Comparison of ENCODE assay signal across 8 cellular contexts in the genomic region with DNA sequence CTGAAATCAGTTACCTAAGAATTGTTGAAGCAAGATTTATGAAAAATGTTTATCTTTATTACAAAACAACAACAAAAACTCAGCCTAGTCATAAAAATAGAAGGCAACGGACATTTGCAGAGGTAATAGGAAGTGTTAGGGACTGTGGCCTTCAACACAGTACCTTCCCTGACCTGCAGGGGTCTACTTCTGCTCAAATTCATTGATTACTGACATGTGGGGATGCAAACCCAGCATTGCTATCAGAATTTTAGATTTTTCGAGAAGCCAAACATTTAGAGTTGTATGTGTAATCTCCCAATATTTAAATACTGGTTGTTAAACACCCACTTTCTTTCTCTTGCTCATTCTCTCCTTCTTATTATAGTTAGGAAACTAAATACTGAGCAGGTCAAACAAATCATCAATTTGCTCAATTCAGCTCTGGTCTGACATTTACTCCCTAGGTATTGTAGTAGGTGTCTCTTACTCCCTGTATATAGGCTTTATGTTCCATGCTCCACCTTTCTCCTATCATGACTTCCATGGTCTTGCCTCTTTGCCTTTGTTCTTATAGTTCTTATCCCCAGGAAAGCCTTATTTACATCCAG.
DNase-seq lines count a peak whose midpoint lies in the region; ATAC-seq, FAIRE-seq and TF ChIP-seq lines count a peak whose summit lies in the region.

No MANE protein-coding gene starts in this region.

- no peak overlapping the region for H3K4me3 ChIP-seq in OCI-LY1 (ENCODE audit: low read depth, low read length, poor library complexity, severe bottlenecking)
- no peak overlapping the region for H3K4me3 ChIP-seq in K562
- no peak overlapping the region for H3K4me3 ChIP-seq in kidney (ENCODE audit: low read length in 2 of 2)

- BruUV-seq in K562 (replicated peaks; lab: Mats Ljungman, UMichigan), result no TSS peak

- 0 out of 4 replicates have a peak, but pooled peaks of 1 of the 2 experiments have one; percentile 9 for TF ChIP-seq RAD21 in K562 (CRISPR knock-in tag; conservative IDR thresholded peaks at IDR 0.05 in 1 of 2, IDR thresholded peaks at IDR 0.05 in 1 of 2)

- H3K27me3 ChIP-seq in OCI-LY1 (ENCODE audit: insufficient read depth, low read length) (no peaks in the 10 kb centered on the region), K562 (ENCODE audit: control insufficient read depth in 2 of 2, insufficient read depth in 2 of 2, low read length in 2 of 2) (no peaks in the 10 kb centered on the region)

- H3K27ac ChIP-seq in OCI-LY1 (ENCODE audit: low read depth, low read length, poor library complexity, severe bottlenecking), result no peak overlapping the region
- H3K27ac ChIP-seq in K562 (ENCODE audit: extremely low read depth, low read depth, low read length), result no peak overlapping the region
- no peak overlapping the region for H3K27ac ChIP-seq in kidney (ENCODE audit: low read depth in 2 of 2, low read length in 2 of 2)

- TF ChIP-seq CTCF in D721Med (IDR thresholded peaks at IDR 0.05; ENCODE audit: insufficient read depth, missing control alignments) (peak; percentile 14), OCI-LY1 (IDR thresholded peaks at IDR 0.05; ENCODE audit: low read length) (peak; percentile 68), K562 (IDR thresholded peaks at IDR 0.05 in 2 of 3, conservative IDR thresholded peaks at IDR 0.05 in 1 of 3; ENCODE audit: insufficient read depth in 2 of 3, low read depth in 1 of 3, low read length in 3 of 3) (peak; percentile 5 to 28 (median 12); a peak in 1 of 6 replicates), kidney (IDR thresholded peaks at IDR 0.05; ENCODE audit: borderline replicate concordance, extremely low read depth, insufficient read depth) (no peak)

- intact Hi-C loops in K562 (cut with micrococcal nuclease) (no loop called here), kidney (cut with DNase I) (no loop called here)

- no peak for TF ChIP-seq POLR2A in K562 (conservative IDR thresholded peaks at IDR 0.05)

- no peaks in the 10 kb centered on the region for H3K36me3 ChIP-seq in OCI-LY1 (ENCODE audit: insufficient read depth, low read length)
- no peaks in the 10 kb centered on the region for H3K36me3 ChIP-seq in K562 (ENCODE audit: control insufficient read depth, insufficient read depth, low read length)
- H3K36me3 ChIP-seq in kidney (ENCODE audit: control insufficient read depth in 1 of 2, insufficient read depth in 2 of 2, low read length in 2 of 2), result no peaks in the 10 kb centered on the region

- H2AFZ ChIP-seq in OCI-LY1 (ENCODE audit: low read length) (no peak overlapping the region), K562 (ENCODE audit: low read depth, low read length) (no peak overlapping the region)

- H3K9me3 ChIP-seq in OCI-LY1 (ENCODE audit: low read length) (no peaks in the 10 kb centered on the region), K562 (replicated peaks; ENCODE audit: control insufficient read depth, insufficient read depth, low read depth, low read length) (no peaks in the 10 kb centered on the region), kidney (ENCODE audit: control insufficient read depth in 1 of 2, low read length in 2 of 2) (no peaks in the 10 kb centered on the region)

- DNase-seq in D721Med (ENCODE audit: insufficient read length, low spot score), result no peak
- peak in 3 of 4 experiments; percentile 3 to 26 (median 21) for DNase-seq in K562 (ENCODE audit: extremely low read depth in 1 of 4, low spot score in 3 of 4)
- peak in 2 of 3 donors; percentile 16 to 49 for DNase-seq in stimulated activated CD4-positive, alpha-beta T cell treated with anti-CD3 and anti-CD28 coated beads, Interleukin-12 subunit alpha, Interleukin-12 subunit beta, amount 100 ng/mL, for 48 hours (ENCODE audit: low read depth in 2 of 3, low spot score in 1 of 3)
- DNase-seq in NCI-H2227 (lab: John Stamatoyannopoulos, UW; ENCODE audit: unreplicated experiment), result no peak
- no peak for DNase-seq in H4 (ENCODE audit: low spot score)
- no peak for DNase-seq in kidney

- 0% methylated on average over 2 of the region's 2 CpGs for WGBS in K562 (ENCODE audit: insufficient coverage, low coverage, missing lambda C conversion rate)

- CTCF ChIA-PET in K562 (lab: Yijun Ruan, JAX; ENCODE audit: low intra/inter-chr PET ratio), result no interaction called here

- in situ Hi-C loops in K562 (cut with MboI), result no loop called here

- POLR2A ChIA-PET in K562 (lab: Yijun Ruan, JAX), result no interaction called here

- H3K79me2 ChIP-seq in OCI-LY1 (ENCODE audit: insufficient read depth, low read length) (no peaks in the 10 kb centered on the region), K562 (ENCODE audit: control insufficient read depth, insufficient read depth, low read length) (no peaks in the 10 kb centered on the region)

- no peak overlapping the region for H3K4me2 ChIP-seq in OCI-LY1 (ENCODE audit: low read length)
- H3K4me2 ChIP-seq in K562 (ENCODE audit: insufficient read depth, low read length), result no peak overlapping the region

- H3K9me1 ChIP-seq in K562 (ENCODE audit: control insufficient read depth, insufficient read depth, low read length), result no peaks in the 10 kb centered on the region

- FAIRE-seq in D721Med (lab: Jason Lieb, UNC) (no peak), K562 (lab: Jason Lieb, UNC) (no peak), kidney (lab: Jason Lieb, UNC) (no peak)

- no peak for TF ChIP-seq EP300 in K562 (IDR thresholded peaks at IDR 0.05; ENCODE audit: low read length)

- H3K4me1 ChIP-seq in OCI-LY1 (ENCODE audit: insufficient read depth, low read length, severe bottlenecking), result peaks cover 27% of the 10 kb centered on the region
- H3K4me1 ChIP-seq in K562 (replicated peaks in 1 of 2; ENCODE audit: control insufficient read depth in 2 of 2, insufficient read depth in 2 of 2, low read length in 2 of 2), result no peaks in the 10 kb centered on the region
- H3K4me1 ChIP-seq in kidney (ENCODE audit: control insufficient read depth in 1 of 2, insufficient read depth in 1 of 2, low read depth in 1 of 2, low read length in 2 of 2), result no peaks in the 10 kb centered on the region

- ATAC-seq in GM21786 (IDR thresholded peaks at IDR 0.05; ENCODE audit: unreplicated experiment), result peak; percentile 66
- peak; percentile 41; the same call in 1 of the 3 replicates for ATAC-seq in K562

- H3K9ac ChIP-seq in OCI-LY1 (ENCODE audit: low read length) (no peak overlapping the region), K562 (ENCODE audit: insufficient read depth in 1 of 2, low read depth in 2 of 2, low read length in 2 of 2) (no peak overlapping the region), kidney (ENCODE audit: low read length in 2 of 2) (no peak overlapping the region)

- no peaks in the 10 kb centered on the region for H3F3A ChIP-seq in OCI-LY1 (ENCODE audit: insufficient read depth, low read length)

- H3K9me2 ChIP-seq in OCI-LY1 (ENCODE audit: low read depth, low read length), result no peaks in the 10 kb centered on the region

- H4K20me1 ChIP-seq in OCI-LY1 (ENCODE audit: insufficient read depth, low read length) (no peaks in the 10 kb centered on the region), K562 (replicated peaks; ENCODE audit: control insufficient read depth, insufficient read depth, low read length) (no peaks in the 10 kb centered on the region)

TF ChIP-seq in K562, 482 proteins besides CTCF, POLR2A, EP300 and RAD21 (continues in another document):
- TF ChIP-seq ZNF696 (CRISPR knock-in tag; conservative IDR thresholded peaks at IDR 0.05) (no peak), RBM25 (IDR thresholded peaks at IDR 0.05; ENCODE audit: low read depth, low read length, severe bottlenecking) (no peak), POU5F1 (IDR thresholded peaks at IDR 0.05; ENCODE audit: borderline replicate concordance, low read depth, low read length, partially characterized antibody) (no peak), NCOA4 (IDR thresholded peaks at IDR 0.05; ENCODE audit: partially characterized antibody) (no peak)
- TF ChIP-seq, protein P1, sequence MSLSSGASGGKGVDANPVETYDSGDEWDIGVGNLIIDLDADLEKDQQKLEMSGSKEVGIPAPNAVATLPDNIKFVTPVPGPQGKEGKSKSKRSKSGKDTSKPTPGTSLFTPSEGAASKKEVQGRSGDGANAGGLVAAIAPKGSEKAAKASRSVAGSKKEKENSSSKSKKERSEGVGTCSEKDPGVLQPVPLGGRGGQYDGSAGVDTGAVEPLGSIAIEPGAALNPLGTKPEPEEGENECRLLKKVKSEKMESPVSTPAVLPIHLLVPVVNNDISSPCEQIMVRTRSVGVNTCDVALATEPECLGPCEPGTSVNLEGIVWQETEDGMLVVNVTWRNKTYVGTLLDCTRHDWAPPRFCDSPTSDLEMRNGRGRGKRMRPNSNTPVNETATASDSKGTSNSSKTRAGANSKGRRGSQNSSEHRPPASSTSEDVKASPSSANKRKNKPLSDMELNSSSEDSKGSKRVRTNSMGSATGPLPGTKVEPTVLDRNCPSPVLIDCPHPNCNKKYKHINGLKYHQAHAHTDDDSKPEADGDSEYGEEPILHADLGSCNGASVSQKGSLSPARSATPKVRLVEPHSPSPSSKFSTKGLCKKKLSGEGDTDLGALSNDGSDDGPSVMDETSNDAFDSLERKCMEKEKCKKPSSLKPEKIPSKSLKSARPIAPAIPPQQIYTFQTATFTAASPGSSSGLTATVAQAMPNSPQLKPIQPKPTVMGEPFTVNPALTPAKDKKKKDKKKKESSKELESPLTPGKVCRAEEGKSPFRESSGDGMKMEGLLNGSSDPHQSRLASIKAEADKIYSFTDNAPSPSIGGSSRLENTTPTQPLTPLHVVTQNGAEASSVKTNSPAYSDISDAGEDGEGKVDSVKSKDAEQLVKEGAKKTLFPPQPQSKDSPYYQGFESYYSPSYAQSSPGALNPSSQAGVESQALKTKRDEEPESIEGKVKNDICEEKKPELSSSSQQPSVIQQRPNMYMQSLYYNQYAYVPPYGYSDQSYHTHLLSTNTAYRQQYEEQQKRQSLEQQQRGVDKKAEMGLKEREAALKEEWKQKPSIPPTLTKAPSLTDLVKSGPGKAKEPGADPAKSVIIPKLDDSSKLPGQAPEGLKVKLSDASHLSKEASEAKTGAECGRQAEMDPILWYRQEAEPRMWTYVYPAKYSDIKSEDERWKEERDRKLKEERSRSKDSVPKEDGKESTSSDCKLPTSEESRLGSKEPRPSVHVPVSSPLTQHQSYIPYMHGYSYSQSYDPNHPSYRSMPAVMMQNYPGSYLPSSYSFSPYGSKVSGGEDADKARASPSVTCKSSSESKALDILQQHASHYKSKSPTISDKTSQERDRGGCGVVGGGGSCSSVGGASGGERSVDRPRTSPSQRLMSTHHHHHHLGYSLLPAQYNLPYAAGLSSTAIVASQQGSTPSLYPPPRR (CRISPR knock-in tag; IDR thresholded peaks at IDR 0.05; ENCODE audit: borderline replicate concordance), result no peak
- TF ChIP-seq, protein P2, sequence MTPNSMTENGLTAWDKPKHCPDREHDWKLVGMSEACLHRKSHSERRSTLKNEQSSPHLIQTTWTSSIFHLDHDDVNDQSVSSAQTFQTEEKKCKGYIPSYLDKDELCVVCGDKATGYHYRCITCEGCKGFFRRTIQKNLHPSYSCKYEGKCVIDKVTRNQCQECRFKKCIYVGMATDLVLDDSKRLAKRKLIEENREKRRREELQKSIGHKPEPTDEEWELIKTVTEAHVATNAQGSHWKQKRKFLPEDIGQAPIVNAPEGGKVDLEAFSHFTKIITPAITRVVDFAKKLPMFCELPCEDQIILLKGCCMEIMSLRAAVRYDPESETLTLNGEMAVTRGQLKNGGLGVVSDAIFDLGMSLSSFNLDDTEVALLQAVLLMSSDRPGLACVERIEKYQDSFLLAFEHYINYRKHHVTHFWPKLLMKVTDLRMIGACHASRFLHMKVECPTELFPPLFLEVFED (CRISPR knock-in tag; conservative IDR thresholded peaks at IDR 0.05), result no peak

Comparison
In these comparisons a context has a peak if more than half of its experiments do, and no peak if none do; other contexts are left out.
1. DNase-seq: peak in K562 (3 of 4) and stimulated activated CD4-positive, alpha-beta T cell treated with anti-CD3 and anti-CD28 coated beads, Interleukin-12 subunit alpha, Interleukin-12 subunit beta, amount 100 ng/mL, for 48 hours (2 of 3); none in D721Med (single experiment), NCI-H2227 (single experiment), H4 (single experiment) and kidney (single experiment).